Comparison of ENCODE assay signal across 8 cellular contexts in genomic region chr10:59644841-59645240, GRCh38.
"Had no signal": no experiment of that assay in that cellular context is flagged by ENCODE, and none has a peak within 500 bp of the region (broad histone marks: within the 10 kb centered on the region; RNA-seq: fewer than 3 reads in every experiment).

No MANE protein-coding gene starts in this region.

- ATAC-seq: HepG2 had no signal

- H3K4me2 ChIP-seq: KMS-11 had no signal

- DNase-seq: IMR-90, KBM-7, KG1 had no signal

- H3K9ac ChIP-seq: KMS-11 had no signal

- H3K4me3 Mint-ChIP-seq: IgD-negative memory B cell had no signal

- FAIRE-seq: HepG2, HTR-8/SVneo had no signal

- H3K4me1 Mint-ChIP-seq: IgD-negative memory B cell had no signal

- H3K27ac Mint-ChIP-seq: IgD-negative memory B cell had no signal

- H3K27ac ChIP-seq: HL-60, KMS-11 had no signal
